In the genomic region with DNA sequence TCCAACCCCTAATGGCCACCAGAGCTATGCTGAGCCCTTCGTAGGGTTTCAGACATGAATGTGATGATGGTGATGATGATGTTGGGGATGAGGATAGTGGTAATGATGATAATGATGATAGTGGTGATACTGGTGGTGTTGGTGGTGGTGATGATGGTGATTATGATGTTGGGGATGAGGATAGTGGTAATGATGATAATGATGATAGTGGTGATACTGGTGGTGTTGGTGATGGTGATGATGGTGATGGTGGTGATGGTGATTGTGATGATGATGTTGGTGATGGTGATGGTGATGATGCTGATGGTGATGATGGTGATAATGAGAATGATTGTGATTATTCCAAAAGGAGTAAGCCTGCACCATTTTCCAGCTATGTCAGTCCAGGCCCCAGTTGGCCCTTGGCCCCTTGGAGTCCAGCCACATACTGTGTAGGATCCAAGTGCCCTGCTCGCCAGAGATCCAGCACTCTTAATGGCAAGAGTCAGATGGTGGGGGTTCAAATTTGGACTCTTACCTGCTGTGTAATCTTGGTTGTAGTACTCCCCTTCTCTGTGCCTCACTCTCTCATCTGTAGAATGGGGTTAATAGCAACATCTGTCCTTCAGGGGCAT, we compare ENCODE assay signal across 20 cellular contexts. TPM values are rescaled to one million over a fixed set of nuclear protein-coding genes. Genes with fewer than 3 reads are reported as not detected.
A peak's percentile ranks its signal among the peaks of the same experiment; 100 is the strongest.
DNase-seq lines count a peak whose midpoint lies in the region; FAIRE-seq and TF ChIP-seq lines count a peak whose summit lies in the region.
"Had no signal": no experiment of that assay in that cellular context is flagged by ENCODE, and none has a peak within 500 bp of the region (broad histone marks: within the 10 kb centered on the region; RNA-seq: fewer than 3 reads in every experiment).

No MANE protein-coding gene starts in this region.

- POLR2A ChIA-PET in HEK293 (lab: Yijun Ruan, JAX) = no interaction called here

- H3K4me3 ChIP-seq in HEK293 (ENCODE audit: low read depth, low read length) = no peak overlapping the region
- H3K4me3 ChIP-seq in kidney (ENCODE audit: low read length in 2 of 2) = no peak overlapping the region
- H3K4me3 ChIP-seq: A549 had no signal

- no peak overlapping the region for H3K9ac ChIP-seq in kidney (ENCODE audit: low read length in 2 of 2)

- no peak for FAIRE-seq in kidney (lab: Jason Lieb, UNC)
- FAIRE-seq: A549, D721Med, G401.6, GM12891 had no signal

- TF ChIP-seq CTCF in HEK293 (tag by site-specific recombination; IDR thresholded peaks at IDR 0.05) (no peak), kidney (IDR thresholded peaks at IDR 0.05; ENCODE audit: borderline replicate concordance, extremely low read depth, insufficient read depth) (no peak)

- H3K9me3 ChIP-seq in HEK293 (ENCODE audit: control insufficient read depth, insufficient read depth, low read depth, low read length) (no peaks in the 10 kb centered on the region), kidney (ENCODE audit: control insufficient read depth in 1 of 2, low read length in 2 of 2) (peaks cover 0 to 17% of the 10 kb centered on the region in 2 donors)
- H3K9me3 ChIP-seq: A549, Caco-2 had no signal

- H3K36me3 ChIP-seq in HEK293 (ENCODE audit: control insufficient read depth in 2 of 2, insufficient read depth in 1 of 2, low read length in 2 of 2) (no peaks in the 10 kb centered on the region), kidney (ENCODE audit: control insufficient read depth in 1 of 2, insufficient read depth in 2 of 2, low read length in 2 of 2) (no peaks in the 10 kb centered on the region)

- DNase-seq in caudate nucleus (lab: John Stamatoyannopoulos, UW) (no peak), kidney (peak; percentile 15), NCI-H82 (lab: John Stamatoyannopoulos, UW) (no peak), mucosa of gallbladder (ENCODE audit: low spot score) (no peak)
- DNase-seq in activated CD4-positive, alpha-beta T cell treated with anti-CD3 and anti-CD28 coated beads for 48 hours = no peak
- DNase-seq: AML-193; Caco-2; CD4-positive, alpha-beta T cell; GOT3; H9; IMR-90 had no signal

- H3K4me1 ChIP-seq in HEK293 (ENCODE audit: control insufficient read depth, insufficient read depth, low read length) (no peaks in the 10 kb centered on the region), kidney (ENCODE audit: control insufficient read depth in 1 of 2, insufficient read depth in 1 of 2, low read depth in 1 of 2, low read length in 2 of 2) (no peaks in the 10 kb centered on the region)
- H3K4me1 ChIP-seq: A549 had no signal

- intact Hi-C loops in kidney (cut with DNase I) = no loop called here

- H3K27ac ChIP-seq in HEK293 (ENCODE audit: extremely low read depth, low read depth, low read length) = no peak overlapping the region
- H3K27ac ChIP-seq in caudate nucleus (ENCODE audit: low read depth, low read length) = peak overlapping the region; percentile 97
- no peak overlapping the region for H3K27ac ChIP-seq in kidney (ENCODE audit: low read depth in 2 of 2, low read length in 2 of 2)
- peak overlapping the region; percentile 99 for H3K27ac ChIP-seq in temporal lobe (ENCODE audit: low read depth, low read length)
- H3K27ac ChIP-seq: 22Rv1, A549, C4-2B had no signal

- CTCF ChIA-PET in HEK293 (lab: Yijun Ruan, JAX) = interaction anchor here (0.6 to 0.7 kb wide), 2 partner anchors 188 to 839 kb away, joined by 3 to 6 read pairs; no protein-coding TSS in a partner anchor

TF ChIP-seq in HEK293, 187 proteins besides CTCF, POLR2A, EP300 and RAD21:
- TF ChIP-seq ZNF311 (tag by site-specific recombination; IDR thresholded peaks at IDR 0.05; ENCODE audit: borderline replicate concordance) (0 out of 2 replicates have a peak, but pooled peaks have one; percentile 57), ZNF600 (tag by site-specific recombination; IDR thresholded peaks at IDR 0.05) (no peak)
- TF ChIP-seq, protein P1, sequence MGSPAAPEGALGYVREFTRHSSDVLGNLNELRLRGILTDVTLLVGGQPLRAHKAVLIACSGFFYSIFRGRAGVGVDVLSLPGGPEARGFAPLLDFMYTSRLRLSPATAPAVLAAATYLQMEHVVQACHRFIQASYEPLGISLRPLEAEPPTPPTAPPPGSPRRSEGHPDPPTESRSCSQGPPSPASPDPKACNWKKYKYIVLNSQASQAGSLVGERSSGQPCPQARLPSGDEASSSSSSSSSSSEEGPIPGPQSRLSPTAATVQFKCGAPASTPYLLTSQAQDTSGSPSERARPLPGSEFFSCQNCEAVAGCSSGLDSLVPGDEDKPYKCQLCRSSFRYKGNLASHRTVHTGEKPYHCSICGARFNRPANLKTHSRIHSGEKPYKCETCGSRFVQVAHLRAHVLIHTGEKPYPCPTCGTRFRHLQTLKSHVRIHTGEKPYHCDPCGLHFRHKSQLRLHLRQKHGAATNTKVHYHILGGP (tag by site-specific recombination; IDR thresholded peaks at IDR 0.05) = no peak

RNA-seq across cellular contexts. Expression of a gene that starts 28.3 kb away (rescaled TPM):
- total RNA-seq in kidney = 5.5 TPM
- polyA plus RNA-seq in kidney (ENCODE audit: insufficient read depth, low read depth, low replicate concordance) = 2.7 TPM
- total RNA-seq in temporal lobe = 21.9 TPM
- total RNA-seq in mucosa of gallbladder = 0.43 TPM
- total RNA-seq: Caco-2, HT-29 had no signal
- polyA plus RNA-seq: A549 had no signal

Comparison
In these comparisons a context has a peak if more than half of its experiments do, and no peak if none do; other contexts are left out.
1. H3K27ac ChIP-seq: peak in caudate nucleus (single experiment) and temporal lobe (single experiment); none in HEK293 (single experiment) and kidney (0 of 2).